In genomic region chr13:108495686-108496363, GRCh38 we compare ENCODE assay signal across 8 cellular contexts.
DNase-seq lines count a peak whose midpoint lies in the region; ATAC-seq, FAIRE-seq and TF ChIP-seq lines count a peak whose summit lies in the region.

No MANE protein-coding gene starts in this region.

- H3K27me3 Mint-ChIP-seq in astrocyte (ENCODE audit: low read depth, unreplicated experiment): peaks cover 45% of the 10 kb centered on the region

- H3K4me1 Mint-ChIP-seq in astrocyte (ENCODE audit: low read depth, unreplicated experiment): peaks cover 2% of the 10 kb centered on the region

- H3K27ac ChIP-seq in astrocyte (ENCODE audit: low read depth, low read length) (no peak overlapping the region), tibial nerve (no peak overlapping the region)

- H3K4me3 Mint-ChIP-seq in astrocyte (ENCODE audit: unreplicated experiment): peak overlapping the region; percentile 78

- H2AFZ ChIP-seq in astrocyte (ENCODE audit: low read depth, low read length): peak overlapping the region; percentile 93

- H3K9me3 ChIP-seq in astrocyte (ENCODE audit: insufficient read depth, low read depth, low read length) (no peaks in the 10 kb centered on the region), tibial nerve (no peaks in the 10 kb centered on the region), BE2C (no peaks in the 10 kb centered on the region)

- H3K4me3 ChIP-seq in astrocyte (ENCODE audit: insufficient read depth, low read depth, low read length) (peak overlapping the region; percentile 53), tibial nerve (peak overlapping the region; percentile 7 to 46 (median 19)), BE2C (ENCODE audit: low read depth, low read length) (no peak overlapping the region)

- H3K9ac ChIP-seq in astrocyte (ENCODE audit: low read length): peak overlapping the region; percentile 18

- no peaks in the 10 kb centered on the region for H3K36me3 ChIP-seq in astrocyte (ENCODE audit: insufficient read depth, low read length)
- H3K36me3 ChIP-seq in tibial nerve: no peaks in the 10 kb centered on the region
- no peaks in the 10 kb centered on the region for H3K36me3 ChIP-seq in BE2C

- no peak overlapping the region for H3K27ac Mint-ChIP-seq in astrocyte (ENCODE audit: unreplicated experiment)

- no peaks in the 10 kb centered on the region for H3K79me2 ChIP-seq in astrocyte (ENCODE audit: insufficient read depth, low read length)

- H3K27me3 ChIP-seq in astrocyte (ENCODE audit: insufficient read depth, low read length) (peaks cover 14% of the 10 kb centered on the region), tibial nerve (peaks cover 0 to 30% of the 10 kb centered on the region in 2 donors), BE2C (peaks cover 60% of the 10 kb centered on the region)

- H3K4me1 ChIP-seq in astrocyte (ENCODE audit: insufficient read depth, low read length) (peaks cover 9% of the 10 kb centered on the region), tibial nerve (peaks cover 0 to 20% (median 3%) of the 10 kb centered on the region in 4 donors), BE2C (no peaks in the 10 kb centered on the region)

- peak overlapping the region; percentile 83 for H3K4me2 ChIP-seq in astrocyte (ENCODE audit: low read length)

- H3K9me3 Mint-ChIP-seq in astrocyte (ENCODE audit: unreplicated experiment): peaks cover 1% of the 10 kb centered on the region

- no peak for FAIRE-seq in astrocyte (lab: Jason Lieb, UNC)

- H3K36me3 Mint-ChIP-seq in astrocyte (ENCODE audit: low read depth, unreplicated experiment): no peaks in the 10 kb centered on the region

- TF ChIP-seq EP300 in tibial nerve (IDR thresholded peaks at IDR 0.05): no peak

- DNase-seq in activated gamma-delta T cell (lab: John Stamatoyannopoulos, UW): peak; percentile 10
- DNase-seq in activated gamma-delta T cell treated with Interleukin-2 at 50 U/mL for 16 hours: no peak
- peak; percentile 24 for DNase-seq in astrocyte (ENCODE audit: low read depth)
- peak; percentile 58 for DNase-seq in left kidney (ENCODE audit: low read depth, low spot score)
- no peak for DNase-seq in tibial nerve (ENCODE audit: low spot score in 2 of 2)
- DNase-seq in BE2C: no peak
- DNase-seq in stimulated activated CD8-positive, alpha-beta memory T cell treated with anti-CD3 and anti-CD28 coated beads, Interleukin-4, amount 100 ng/mL, for 48 hours: no peak

- no peak for TF ChIP-seq POLR2A in tibial nerve (IDR thresholded peaks at IDR 0.05)

- 0 to 2% methylated on average over 8 to 65 of the region's 84 CpGs for WGBS in tibial nerve, 2 donors

- TF ChIP-seq CTCF in astrocyte (IDR thresholded peaks at IDR 0.05; ENCODE audit: insufficient read depth, low read depth, low read length) (no peak), tibial nerve (IDR thresholded peaks at IDR 0.05) (no peak), BE2C (IDR thresholded peaks at IDR 0.05; ENCODE audit: low read depth, low read length) (no peak)

- ATAC-seq in HG02981 (IDR thresholded peaks at IDR 0.05; ENCODE audit: unreplicated experiment): no peak

- no peaks in the 10 kb centered on the region for H4K20me1 ChIP-seq in astrocyte (ENCODE audit: insufficient read depth, low read length)

Comparison
In these comparisons a context has a peak if more than half of its experiments do, and no peak if none do; other contexts are left out.
1. DNase-seq: peak in activated gamma-delta T cell (single experiment), astrocyte (single experiment) and left kidney (single experiment); none in activated gamma-delta T cell treated with Interleukin-2 at 50 U/mL for 16 hours (single experiment), tibial nerve (0 of 2), BE2C (single experiment) and stimulated activated CD8-positive, alpha-beta memory T cell treated with anti-CD3 and anti-CD28 coated beads, Interleukin-4, amount 100 ng/mL, for 48 hours (single experiment).